10 cellular contexts compared by ENCODE assay signal in the genomic region with DNA sequence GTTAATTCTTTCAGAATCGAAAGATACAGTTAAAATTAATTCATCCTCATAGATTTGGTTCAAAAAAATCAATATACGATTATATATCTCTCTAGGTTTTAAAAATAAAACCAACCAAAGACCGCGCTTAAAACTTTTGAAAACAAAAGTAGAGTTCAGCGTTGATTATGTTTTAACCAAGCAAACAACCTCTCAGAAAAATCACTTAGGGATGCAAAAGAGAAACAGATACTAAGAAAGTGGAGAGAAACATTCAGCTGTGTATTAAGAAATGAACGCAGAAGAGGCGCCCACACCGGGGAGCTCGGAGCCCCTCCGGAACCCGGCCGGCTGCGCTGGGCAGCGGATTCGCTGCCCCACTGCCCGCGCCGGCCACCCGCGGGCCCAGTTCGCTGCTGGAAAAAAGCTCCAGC. TPM values are rescaled to one million over a fixed set of nuclear protein-coding genes. Genes with fewer than 3 reads are reported as not detected.
DNase-seq lines count a peak whose midpoint lies in the region; ATAC-seq and TF ChIP-seq lines count a peak whose summit lies in the region.
"Had no signal": no experiment of that assay in that cellular context is flagged by ENCODE, and none has a peak within 500 bp of the region (broad histone marks: within the 10 kb centered on the region; RNA-seq: fewer than 3 reads in every experiment).

No MANE protein-coding gene starts in this region.

- H3K27ac Mint-ChIP-seq in activated naive CD4-positive, alpha-beta T cell treated with anti-CD3 and anti-CD28 coated beads for 36 hours = no peak overlapping the region
- H3K27ac Mint-ChIP-seq in T-helper 17 cell (no peak overlapping the region), immature natural killer cell (no peak overlapping the region)

- H3K27me3 ChIP-seq in thoracic aorta (replicated peaks; ENCODE audit: insufficient read depth) = peaks cover 54% of the 10 kb centered on the region

- peak overlapping the region; percentile 70 for H3K4me3 ChIP-seq in thoracic aorta

- H3K4me1 ChIP-seq in thoracic aorta (ENCODE audit: control insufficient read depth in 1 of 2, low read depth in 2 of 2) = peaks cover 11 to 50% of the 10 kb centered on the region in 2 donors

- no peak overlapping the region for H3K27ac ChIP-seq in thoracic aorta

- H3K36me3 Mint-ChIP-seq in activated naive CD4-positive, alpha-beta T cell treated with anti-CD3 and anti-CD28 coated beads for 36 hours (ENCODE audit: low read depth) = no peaks in the 10 kb centered on the region
- H3K36me3 Mint-ChIP-seq in T-helper 17 cell (ENCODE audit: low read depth) (peaks cover 9% of the 10 kb centered on the region), immature natural killer cell (peaks cover 4 to 6% (median 4%) of the 10 kb centered on the region in 3 donors)

- no peaks in the 10 kb centered on the region for H3K9me3 Mint-ChIP-seq in activated naive CD4-positive, alpha-beta T cell treated with anti-CD3 and anti-CD28 coated beads for 36 hours
- H3K9me3 Mint-ChIP-seq in immature natural killer cell = no peaks in the 10 kb centered on the region

- TF ChIP-seq CTCF in thoracic aorta (IDR thresholded peaks at IDR 0.05) = no peak

- H3K4me1 Mint-ChIP-seq in activated naive CD4-positive, alpha-beta T cell treated with anti-CD3 and anti-CD28 coated beads for 36 hours (ENCODE audit: low read depth) = peaks cover 36% of the 10 kb centered on the region
- H3K4me1 Mint-ChIP-seq in T-helper 17 cell = peaks cover 28% of the 10 kb centered on the region
- peaks cover 23 to 24% of the 10 kb centered on the region in 2 donors for H3K4me1 Mint-ChIP-seq in immature natural killer cell

- peak overlapping the region; percentile 66 for H3K4me3 Mint-ChIP-seq in activated naive CD4-positive, alpha-beta T cell treated with anti-CD3 and anti-CD28 coated beads for 36 hours
- peak overlapping the region; percentile 73 for H3K4me3 Mint-ChIP-seq in T-helper 17 cell
- peak overlapping the region; percentile 22 to 79 (median 59) for H3K4me3 Mint-ChIP-seq in immature natural killer cell

- DNase-seq in activated naive CD4-positive, alpha-beta T cell treated with anti-CD3 and anti-CD28 coated beads for 36 hours = no peak
- no peak for DNase-seq in activated naive CD4-positive, alpha-beta T cell treated with Interleukin-2 at 50 U/mL for 16 hours
- DNase-seq in T-helper 17 cell (no peak), immature natural killer cell (no peak), thoracic aorta (ENCODE audit: low spot score) (no peak), putamen (ENCODE audit: low spot score) (no peak), NCI-H2227 (lab: John Stamatoyannopoulos, UW; ENCODE audit: unreplicated experiment) (no peak), NCI-H1105 treated with DMSO at 0.1 percent for 48 hours (lab: John Stamatoyannopoulos, UW) (no peak)
- DNase-seq: NCI-H1930 had no signal

- H3K36me3 ChIP-seq in thoracic aorta = no peaks in the 10 kb centered on the region

- H3K9me3 ChIP-seq in T-helper 17 cell (ENCODE audit: control insufficient read depth, low read length, poor library complexity, severe bottlenecking) = no peaks in the 10 kb centered on the region
- H3K9me3 ChIP-seq in thoracic aorta = no peaks in the 10 kb centered on the region

- intact Hi-C loops in activated naive CD4-positive, alpha-beta T cell treated with anti-CD3 and anti-CD28 coated beads for 36 hours (cut with micrococcal nuclease) = loop anchor here (5.0 kb wide), 2 partner anchors 70 to 110 kb away; no protein-coding TSS in a partner anchor

- ATAC-seq in T-helper 17 cell = no peak
- ATAC-seq in thoracic aorta (ENCODE audit: insufficient number of reproducible peaks, low FRiP score, low read depth) = no peak

- CTCF ChIA-PET in activated naive CD4-positive, alpha-beta T cell treated with anti-CD3 and anti-CD28 coated beads for 36 hours (lab: Charles Lee) = interaction anchor here (0.6 to 1.2 kb wide), 2 partner anchors 152 to 535 kb away, joined by 3 to 4 read pairs; no protein-coding TSS in a partner anchor

- H3K27me3 Mint-ChIP-seq in activated naive CD4-positive, alpha-beta T cell treated with anti-CD3 and anti-CD28 coated beads for 36 hours (ENCODE audit: low read depth) = peaks cover 72% of the 10 kb centered on the region
- H3K27me3 Mint-ChIP-seq in T-helper 17 cell (peaks cover 70% of the 10 kb centered on the region), immature natural killer cell (ENCODE audit: low read depth in 3 of 3) (peaks cover 14 to 32% (median 25%) of the 10 kb centered on the region in 3 donors)

RNA-seq across cellular contexts. Expression of gene PITX1, which starts 1.4 kb away (rescaled TPM):
- total RNA-seq in activated naive CD4-positive, alpha-beta T cell treated with anti-CD3 and anti-CD28 coated beads for 36 hours = under 1 TPM in 1 of 2 experiments, not detected in 1; 0.25 TPM
- total RNA-seq in T-helper 17 cell = not detected
- not detected for polyA plus RNA-seq in immature natural killer cell
- not detected for total RNA-seq in thoracic aorta
- total RNA-seq: glomerular endothelial cell had no signal
